In genomic region chr2:192566863-192567262, GRCh38 we compare ENCODE assay signal across 7 cellular contexts.
"Had no signal": no experiment of that assay in that cellular context is flagged by ENCODE, and none has a peak within 500 bp of the region (broad histone marks: within the 10 kb centered on the region; RNA-seq: fewer than 3 reads in every experiment).

No MANE protein-coding gene starts in this region.

- FAIRE-seq: HTR-8/SVneo had no signal

- H3K9me3 ChIP-seq: HAP-1 had no signal

- H3K9ac ChIP-seq: GM23248, KMS-11 had no signal

- H3K4me2 ChIP-seq: KMS-11 had no signal

- H3K36me3 ChIP-seq: HAP-1 had no signal

- H3K4me1 ChIP-seq: HAP-1 had no signal

- DNase-seq: GM23248, GOT3, H7, KBM-7 had no signal

- H2AFZ ChIP-seq: GM23248 had no signal

- H3K4me3 ChIP-seq: GM23248, HAP-1 had no signal

- H3K27ac ChIP-seq: GM23248, KMS-11 had no signal
